Comparison of ENCODE assay signal across 1 cellular context in the genomic region with DNA sequence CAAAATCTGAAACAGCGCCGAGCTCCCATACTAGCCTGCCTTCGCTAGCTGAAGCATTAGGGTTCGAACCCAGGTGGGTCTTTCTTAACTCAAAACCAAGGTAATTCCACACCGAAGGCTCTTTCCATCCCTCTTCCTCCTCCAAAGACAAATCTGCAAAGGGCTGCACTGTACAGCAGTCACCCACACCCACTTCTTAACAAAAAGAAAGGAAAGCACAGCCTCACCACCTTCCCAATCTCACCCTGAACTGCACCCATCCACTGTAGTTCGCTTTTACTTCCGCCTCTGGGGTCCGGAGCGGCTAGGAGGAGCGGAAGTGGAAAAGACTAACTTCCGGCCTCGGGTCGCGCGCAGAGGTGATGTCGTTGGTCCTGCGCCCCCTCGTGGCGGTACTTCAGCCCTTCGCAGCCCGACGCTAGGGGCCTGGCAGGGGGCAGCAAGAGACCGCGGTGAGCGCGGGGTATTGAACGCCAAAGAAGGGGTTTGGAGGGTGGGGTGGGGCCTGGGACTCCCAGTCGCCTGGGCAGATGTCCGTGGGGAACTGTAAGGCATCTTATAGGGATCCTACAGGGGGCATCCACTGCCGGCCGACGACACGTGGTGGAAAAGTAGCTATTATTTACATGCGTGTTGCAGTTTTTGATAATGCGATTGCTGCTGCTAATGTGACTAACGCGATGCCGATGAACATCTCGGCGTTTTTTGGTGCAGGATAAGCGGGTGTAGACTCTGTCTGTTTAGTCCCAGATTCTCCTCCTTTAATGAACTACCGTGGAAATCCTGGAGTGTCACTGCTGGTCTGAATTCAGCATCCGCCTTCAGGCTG.
TF ChIP-seq lines count a peak whose summit lies in the region.

Gene MTERF1, minus strand, starts transcription at position 290 of the 829 bp plus-strand sequence. CDS start 619 bp downstream, outside the sequence.

TF ChIP-seq in HepG2, 621 proteins besides CTCF, POLR2A, EP300 and RAD21 (continued from another document and continues in another):
- TF ChIP-seq, protein P1, sequence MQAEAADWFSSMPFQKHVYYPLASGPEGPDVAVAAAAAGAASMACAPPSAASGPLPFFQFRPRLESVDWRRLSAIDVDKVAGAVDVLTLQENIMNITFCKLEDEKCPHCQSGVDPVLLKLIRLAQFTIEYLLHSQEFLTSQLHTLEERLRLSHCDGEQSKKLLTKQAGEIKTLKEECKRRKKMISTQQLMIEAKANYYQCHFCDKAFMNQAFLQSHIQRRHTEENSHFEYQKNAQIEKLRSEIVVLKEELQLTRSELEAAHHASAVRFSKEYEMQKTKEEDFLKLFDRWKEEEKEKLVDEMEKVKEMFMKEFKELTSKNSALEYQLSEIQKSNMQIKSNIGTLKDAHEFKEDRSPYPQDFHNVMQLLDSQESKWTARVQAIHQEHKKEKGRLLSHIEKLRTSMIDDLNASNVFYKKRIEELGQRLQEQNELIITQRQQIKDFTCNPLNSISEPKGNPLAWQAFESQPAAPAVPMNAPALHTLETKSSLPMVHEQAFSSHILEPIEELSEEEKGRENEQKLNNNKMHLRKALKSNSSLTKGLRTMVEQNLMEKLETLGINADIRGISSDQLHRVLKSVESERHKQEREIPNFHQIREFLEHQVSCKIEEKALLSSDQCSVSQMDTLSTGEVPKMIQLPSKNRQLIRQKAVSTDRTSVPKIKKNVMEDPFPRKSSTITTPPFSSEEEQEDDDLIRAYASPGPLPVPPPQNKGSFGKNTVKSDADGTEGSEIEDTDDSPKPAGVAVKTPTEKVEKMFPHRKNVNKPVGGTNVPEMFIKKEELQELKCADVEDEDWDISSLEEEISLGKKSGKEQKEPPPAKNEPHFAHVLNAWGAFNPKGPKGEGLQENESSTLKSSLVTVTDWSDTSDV (CRISPR knock-in tag; IDR thresholded peaks at IDR 0.05), result no peak
- TF ChIP-seq NR2C2 (CRISPR knock-in tag; IDR thresholded peaks at IDR 0.05; ENCODE audit: borderline replicate concordance) (peak; percentile 92), SYNCRIP (IDR thresholded peaks at IDR 0.05; ENCODE audit: insufficient read depth, low read depth, low read length) (no peak), RFXAP (CRISPR knock-in tag; IDR thresholded peaks at IDR 0.05; ENCODE audit: borderline replicate concordance) (peak; percentile 83; the same call in 1 of the 2 replicates), ZNF891 (CRISPR knock-in tag; IDR thresholded peaks at IDR 0.05) (no peak), MTERF4 (CRISPR knock-in tag; IDR thresholded peaks at IDR 0.05) (peak; percentile 77; the same call in 1 of the 2 replicates), IRF2 (CRISPR knock-in tag; IDR thresholded peaks at IDR 0.05) (peak; percentile 94), SMC3 (IDR thresholded peaks at IDR 0.05; ENCODE audit: low read length) (peak; percentile 47; the same call in 1 of the 2 replicates), MXD3 (CRISPR knock-in tag; IDR thresholded peaks at IDR 0.05) (peak; percentile 80), KLF9 (CRISPR knock-in tag; IDR thresholded peaks at IDR 0.05; ENCODE audit: low read depth) (peak; percentile 59; the same call in 1 of the 2 replicates), SPEN (CRISPR knock-in tag; IDR thresholded peaks at IDR 0.05; ENCODE audit: low read depth) (peak; percentile 98), ZNF747 (CRISPR knock-in tag; IDR thresholded peaks at IDR 0.05; ENCODE audit: borderline replicate concordance) (peak; percentile 97), HMGA1 (CRISPR knock-in tag; conservative IDR thresholded peaks at IDR 0.05) (no peak), NFIC (IDR thresholded peaks at IDR 0.05; ENCODE audit: low read length) (no peak), ZNF263 (CRISPR knock-in tag; IDR thresholded peaks at IDR 0.05) (peak; percentile 41; the same call in 1 of the 2 replicates), ETV6 (CRISPR knock-in tag; conservative IDR thresholded peaks at IDR 0.05) (no peak), KLF15 (CRISPR knock-in tag; IDR thresholded peaks at IDR 0.05; ENCODE audit: borderline replicate concordance) (no peak; the same call in 1 of the 2 replicates), AHDC1 (CRISPR knock-in tag; IDR thresholded peaks at IDR 0.05; ENCODE audit: borderline replicate concordance) (no peak), ZSCAN25 (CRISPR knock-in tag; IDR thresholded peaks at IDR 0.05) (no peak; the same call in 1 of the 2 replicates), ZNF570 (CRISPR knock-in tag; IDR thresholded peaks at IDR 0.05; ENCODE audit: borderline replicate concordance) (no peak), DR1 (CRISPR knock-in tag; IDR thresholded peaks at IDR 0.05) (peak; percentile 76), SP4 (CRISPR knock-in tag; IDR thresholded peaks at IDR 0.05) (0 out of 2 replicates have a peak, but pooled peaks have one; percentile 20), ZNF296 (CRISPR knock-in tag; conservative IDR thresholded peaks at IDR 0.05) (no peak), AKNA (CRISPR knock-in tag; IDR thresholded peaks at IDR 0.05; ENCODE audit: borderline replicate concordance) (no peak), ZNF784 (CRISPR knock-in tag; IDR thresholded peaks at IDR 0.05; ENCODE audit: borderline replicate concordance) (no peak), ZHX1 (CRISPR knock-in tag; IDR thresholded peaks at IDR 0.05; ENCODE audit: low read depth) (peak; percentile 59; the same call in 1 of the 2 replicates), NCOA2 (CRISPR knock-in tag; IDR thresholded peaks at IDR 0.05) (peak; percentile 48; the same call in 1 of the 2 replicates)
- TF ChIP-seq, protein P2, sequence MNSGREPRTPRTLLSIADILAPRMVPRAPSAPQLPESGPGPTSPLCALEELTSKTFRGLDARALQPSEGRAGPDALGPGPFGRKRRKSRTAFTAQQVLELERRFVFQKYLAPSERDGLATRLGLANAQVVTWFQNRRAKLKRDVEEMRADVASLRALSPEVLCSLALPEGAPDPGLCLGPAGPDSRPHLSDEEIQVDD (CRISPR knock-in tag; IDR thresholded peaks at IDR 0.05; ENCODE audit: borderline replicate concordance), result no peak
- TF ChIP-seq, protein P3, sequence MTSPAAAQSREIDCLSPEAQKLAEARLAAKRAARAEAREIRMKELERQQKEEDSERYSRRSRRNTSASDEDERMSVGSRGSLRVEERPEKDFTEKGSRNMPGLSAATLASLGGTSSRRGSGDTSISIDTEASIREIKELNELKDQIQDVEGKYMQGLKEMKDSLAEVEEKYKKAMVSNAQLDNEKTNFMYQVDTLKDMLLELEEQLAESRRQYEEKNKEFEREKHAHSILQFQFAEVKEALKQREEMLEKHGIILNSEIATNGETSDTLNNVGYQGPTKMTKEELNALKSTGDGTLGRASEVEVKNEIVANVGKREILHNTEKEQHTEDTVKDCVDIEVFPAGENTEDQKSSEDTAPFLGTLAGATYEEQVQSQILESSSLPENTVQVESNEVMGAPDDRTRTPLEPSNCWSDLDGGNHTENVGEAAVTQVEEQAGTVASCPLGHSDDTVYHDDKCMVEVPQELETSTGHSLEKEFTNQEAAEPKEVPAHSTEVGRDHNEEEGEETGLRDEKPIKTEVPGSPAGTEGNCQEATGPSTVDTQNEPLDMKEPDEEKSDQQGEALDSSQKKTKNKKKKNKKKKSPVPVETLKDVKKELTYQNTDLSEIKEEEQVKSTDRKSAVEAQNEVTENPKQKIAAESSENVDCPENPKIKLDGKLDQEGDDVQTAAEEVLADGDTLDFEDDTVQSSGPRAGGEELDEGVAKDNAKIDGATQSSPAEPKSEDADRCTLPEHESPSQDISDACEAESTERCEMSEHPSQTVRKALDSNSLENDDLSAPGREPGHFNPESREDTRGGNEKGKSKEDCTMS (CRISPR knock-in tag; conservative IDR thresholded peaks at IDR 0.05), result no peak
